ENCODE assay signal across 23 cellular contexts in the genomic region with DNA sequence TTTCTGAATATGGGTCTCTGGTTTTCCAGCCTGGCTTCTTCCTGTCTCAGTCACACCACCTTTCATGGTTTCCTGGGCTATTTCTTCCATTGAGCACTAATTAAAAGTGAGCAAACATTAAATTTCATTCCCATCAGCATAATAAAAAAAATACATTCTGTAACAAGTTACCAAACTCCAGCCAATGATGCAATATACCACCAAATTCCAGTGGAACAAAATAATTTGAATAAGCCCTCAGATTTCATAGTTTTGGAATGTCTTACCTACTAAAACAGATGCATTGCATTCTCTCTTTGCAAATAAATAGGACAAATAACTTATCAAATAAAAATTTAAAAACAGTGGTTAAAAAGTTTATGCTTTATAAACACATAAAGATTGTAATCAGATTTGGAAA.
"Had no signal": no experiment of that assay in that cellular context is flagged by ENCODE, and none has a peak within 500 bp of the region (broad histone marks: within the 10 kb centered on the region; RNA-seq: fewer than 3 reads in every experiment).

No MANE protein-coding gene starts in this region.

- DNase-seq: activated CD4-positive, alpha-beta memory T cell treated with anti-CD3 and anti-CD28 coated beads for 36 hours; activated CD4-positive, alpha-beta T cell treated with anti-CD3 and anti-CD28 coated beads for 48 hours; activated effector memory CD4-positive, alpha-beta T cell treated with Interleukin-2 at 50 U/mL for 16 hours; activated naive CD4-positive, alpha-beta T cell treated with anti-CD3 and anti-CD28 coated beads, Interleukin-2, amount 10 ng/mL, durations not matched to agents 7 days and 5 days; activated T-cell treated with anti-CD3 and anti-CD28 coated beads, Interleukin-2, amount 50 U/mL, for 72 hours; cerebellar nuclear complex; cortex of kidney; effector CD8-positive, alpha-beta T cell; erythroblast; heart left ventricle; islet precursor cell; left cardiac atrium; midbrain; natural killer cell; ovary; psoas muscle; stimulated activated CD4-positive, alpha-beta T cell treated with anti-CD3 and anti-CD28 coated beads, Interleukin-12 subunit alpha, Interleukin-12 subunit beta, amount 100 ng/mL, for 4 hours; stimulated activated CD4-positive, alpha-beta T cell treated with anti-CD3 and anti-CD28 coated beads, Interleukin-4, amount 100 ng/mL, for 4 hours; T-helper 2 cell; tibial artery had no signal

- H3K36me3 ChIP-seq: gastroesophageal sphincter, heart left ventricle, ovary, right atrium auricular region, tibial artery had no signal

- H3K27ac Mint-ChIP-seq: activated CD4-positive, alpha-beta memory T cell treated with anti-CD3 and anti-CD28 coated beads for 36 hours; activated naive CD4-positive, alpha-beta T cell treated with anti-CD3 and anti-CD28 coated beads, Interleukin-2, amount 10 ng/mL, durations not matched to agents 7 days and 5 days; activated T-cell treated with anti-CD3 and anti-CD28 coated beads, Interleukin-2, amount 50 U/mL, for 72 hours; natural killer cell; stimulated activated naive CD8-positive, alpha-beta T cell treated with anti-CD3 and anti-CD28 coated beads, Interleukin-15, Interleukin-2, amounts not matched to agents 100 ng/mL and 50 ng/mL, for 24 hours had no signal

- H3K27me3 ChIP-seq: ovary had no signal

- H3K4me3 ChIP-seq: gastroesophageal sphincter, heart left ventricle, ovary, psoas muscle, right atrium auricular region, tibial artery had no signal

- H3K27ac ChIP-seq: gastroesophageal sphincter, heart left ventricle, ovary, psoas muscle, right atrium auricular region, tibial artery had no signal

- H3K4me3 Mint-ChIP-seq: activated CD4-positive, alpha-beta memory T cell treated with anti-CD3 and anti-CD28 coated beads for 36 hours; activated naive CD4-positive, alpha-beta T cell treated with anti-CD3 and anti-CD28 coated beads, Interleukin-2, amount 10 ng/mL, durations not matched to agents 7 days and 5 days; activated T-cell treated with anti-CD3 and anti-CD28 coated beads, Interleukin-2, amount 50 U/mL, for 72 hours; natural killer cell; stimulated activated naive CD8-positive, alpha-beta T cell treated with anti-CD3 and anti-CD28 coated beads, Interleukin-15, Interleukin-2, amounts not matched to agents 100 ng/mL and 50 ng/mL, for 24 hours had no signal

- H3K9me3 Mint-ChIP-seq: activated CD4-positive, alpha-beta memory T cell treated with anti-CD3 and anti-CD28 coated beads for 36 hours; activated naive CD4-positive, alpha-beta T cell treated with anti-CD3 and anti-CD28 coated beads, Interleukin-2, amount 10 ng/mL, durations not matched to agents 7 days and 5 days; activated T-cell treated with anti-CD3 and anti-CD28 coated beads, Interleukin-2, amount 50 U/mL, for 72 hours; natural killer cell; stimulated activated naive CD8-positive, alpha-beta T cell treated with anti-CD3 and anti-CD28 coated beads, Interleukin-15, Interleukin-2, amounts not matched to agents 100 ng/mL and 50 ng/mL, for 24 hours had no signal

- H3K36me3 Mint-ChIP-seq: activated CD4-positive, alpha-beta memory T cell treated with anti-CD3 and anti-CD28 coated beads for 36 hours; activated naive CD4-positive, alpha-beta T cell treated with anti-CD3 and anti-CD28 coated beads, Interleukin-2, amount 10 ng/mL, durations not matched to agents 7 days and 5 days; natural killer cell had no signal

- H3K9me3 ChIP-seq: gastroesophageal sphincter, heart left ventricle, ovary, psoas muscle, right atrium auricular region, tibial artery had no signal
